Comparison of ENCODE assay signal across 8 cellular contexts in the genomic region with DNA sequence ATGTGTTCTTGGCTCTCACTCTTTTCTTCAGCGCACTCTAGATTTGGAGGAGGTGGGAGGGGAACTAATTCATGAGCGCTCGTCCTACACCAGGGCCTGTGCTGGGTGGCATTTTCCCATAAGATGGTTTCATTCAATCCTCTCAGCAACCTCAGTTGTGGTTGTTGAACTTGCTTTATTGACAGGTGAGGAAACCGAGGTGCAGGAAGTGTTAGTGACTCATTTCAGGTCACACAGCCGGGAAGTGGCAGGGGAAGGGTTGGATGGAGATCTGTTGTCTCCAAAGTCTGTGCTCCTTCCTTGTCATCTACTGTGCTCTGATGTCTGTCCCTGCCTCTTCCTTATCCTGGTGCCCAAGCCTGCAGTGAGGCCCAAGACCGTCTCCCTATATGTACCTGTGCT. TPM values are rescaled to one million over a fixed set of nuclear protein-coding genes. Genes with fewer than 3 reads are reported as not detected.
"Had no signal": no experiment of that assay in that cellular context is flagged by ENCODE, and none has a peak within 500 bp of the region (broad histone marks: within the 10 kb centered on the region; RNA-seq: fewer than 3 reads in every experiment).

No MANE protein-coding gene starts in this region.

RNA-seq across cellular contexts. Expression of a gene that starts 26.9 kb away (rescaled TPM):
- total RNA-seq: dermis blood vessel endothelial cell, endothelial cell of umbilical vein, epithelial cell of proximal tubule, kidney epithelial cell, lung microvascular endothelial cell, transverse colon, vagina had no signal
- polyA plus RNA-seq: endothelial cell of umbilical vein; naive thymus-derived CD4-positive, alpha-beta T cell had no signal
